ENCODE assay signal across 7 cellular contexts in the genomic region with DNA sequence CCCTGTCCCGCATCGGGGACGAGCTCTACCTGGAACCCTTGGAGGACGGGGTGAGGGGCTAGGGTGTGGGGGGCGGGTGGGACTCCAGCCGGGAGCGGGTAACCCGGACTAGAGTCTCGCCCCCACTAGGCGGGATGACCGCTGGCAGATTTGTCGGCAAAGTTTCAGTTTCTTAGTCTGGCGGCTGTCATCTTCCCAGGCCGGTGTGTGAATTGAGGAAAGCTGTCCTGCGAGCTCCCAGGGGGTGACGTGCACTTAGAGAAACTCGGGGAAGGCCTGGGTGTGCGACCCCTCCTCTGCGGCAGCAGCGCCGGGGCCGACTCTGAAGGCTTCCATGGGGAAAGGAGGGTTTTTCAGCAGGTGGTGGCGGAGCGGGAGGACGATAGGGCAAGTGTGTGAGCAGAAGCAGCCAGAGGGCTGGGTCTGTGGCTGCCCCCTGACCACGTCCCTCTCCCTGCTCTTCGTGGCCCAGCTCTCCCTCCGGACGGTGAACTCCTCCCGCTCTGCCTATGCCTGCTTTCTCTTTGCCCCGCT. TPM values are rescaled to one million over a fixed set of nuclear protein-coding genes. Genes with fewer than 3 reads are reported as not detected.
DNase-seq lines count a peak whose midpoint lies in the region; ATAC-seq and TF ChIP-seq lines count a peak whose summit lies in the region.
"Had no signal": no experiment of that assay in that cellular context is flagged by ENCODE, and none has a peak within 500 bp of the region (broad histone marks: within the 10 kb centered on the region; RNA-seq: fewer than 3 reads in every experiment).

No MANE protein-coding gene starts in this region.

- TF ChIP-seq CTCF in GM12864 (IDR thresholded peaks at IDR 0.05; ENCODE audit: low read depth, low read length, missing control alignments) = no peak

- ATAC-seq in left colon = peak; percentile 17

- DNase-seq in GM12864 (ENCODE audit: low read depth) = no peak
- DNase-seq in RKO (ENCODE audit: low spot score) = peak; percentile 40
- no peak for DNase-seq in left colon
- DNase-seq in NCI-H1930 (lab: John Stamatoyannopoulos, UW) = no peak
- DNase-seq in activated effector memory CD4-positive, alpha-beta T cell treated with anti-CD3 and anti-CD28 coated beads, Interleukin-2, amount 50 U/mL, for 16 hours = no peak
- no peak for DNase-seq in GM19238 (ENCODE audit: insufficient read length, low spot score)

- H3K4me3 ChIP-seq in GM12864 (ENCODE audit: low read depth, low read length) = peak overlapping the region; percentile 95

- intact Hi-C loops in left colon (cut with DNase I, micrococcal nuclease) = loop anchor here in 1 of 2 donors (10.0 kb wide), 1 partner anchor 113 kb away; a partner anchor contains a TSS

RNA-seq across cellular contexts. Expression of a gene that starts 0.5 kb away (rescaled TPM):
- 10 to 100 TPM; 27.4 to 40.6 TPM for total RNA-seq in left colon

RNA-seq across cellular contexts. Expression of a gene that starts 9.4 kb away (rescaled TPM):
- 100 to 1,000 TPM; 214 to 243 TPM for total RNA-seq in left colon

RNA-seq across cellular contexts. Expression of a gene that starts 11.6 kb away (rescaled TPM):
- total RNA-seq in left colon = 1 to 10 TPM; 3.0 to 4.2 TPM
- total RNA-seq: SK-MEL-5 had no signal

RNA-seq across cellular contexts. Expression of a gene that starts 18.9 kb away (rescaled TPM):
- total RNA-seq in left colon = 1 to 10 TPM; 2.2 to 2.4 TPM
- total RNA-seq: SK-MEL-5 had no signal

RNA-seq across cellular contexts. Expression of a gene that starts 23.2 kb away (rescaled TPM):
- 1 to 10 TPM in 1 of 2 donors, under 1 TPM in 1; 0.61 to 2.5 TPM for total RNA-seq in left colon
- total RNA-seq: SK-MEL-5 had no signal
